34 cellular contexts compared by ENCODE assay signal in the genomic region with DNA sequence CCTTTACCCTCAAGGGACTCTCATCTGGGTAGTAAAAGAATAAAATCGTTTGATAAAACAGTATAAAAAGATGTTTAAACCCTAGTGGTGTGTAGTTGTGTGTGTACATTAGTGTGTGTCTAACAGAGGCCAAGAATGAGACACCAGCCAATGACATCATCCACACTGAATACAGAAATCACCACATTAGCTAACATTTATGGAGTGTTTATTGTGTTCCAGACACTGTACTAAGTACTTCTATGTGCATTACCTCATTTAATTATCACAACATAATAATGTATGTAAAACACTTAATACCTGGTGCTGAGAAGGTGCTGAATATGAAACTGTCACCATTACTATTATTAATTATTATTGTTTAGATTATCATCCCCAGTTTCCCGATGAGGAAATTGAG.
"Had no signal": no experiment of that assay in that cellular context is flagged by ENCODE, and none has a peak within 500 bp of the region (broad histone marks: within the 10 kb centered on the region; RNA-seq: fewer than 3 reads in every experiment).

No MANE protein-coding gene starts in this region.

- ATAC-seq: naive thymus-derived CD8-positive, alpha-beta T cell; natural killer cell treated with Interleukin-12 subunit alpha and Interleukin-12 subunit beta and Interleukin-15 and Interleukin-18, amount 100 ng/mL, for 72 hours; psoas muscle; right cardiac atrium; sciatic nerve; stimulated activated memory B cell treated with anti-CD40 and anti-IgM and Interleukin-4, amounts not matched to agents 10 μg/mL and 1 μg/mL and 100 μg/mL, for 72 hours; stimulated activated naive CD8-positive, alpha-beta T cell treated with anti-CD3 and anti-CD28 coated beads, Interleukin-15, amount 100 ng/mL, for 72 hours; stimulated activated naive CD8-positive, alpha-beta T cell treated with anti-CD3 and anti-CD28 coated beads, Interleukin-15, Interleukin-2, amounts not matched to agents 100 U/mL and 50 U/mL, for 24 hours; upper lobe of right lung had no signal

- H3K36me3 ChIP-seq: neutrophil, ovary, spleen, suprapubic skin, tibial artery, transverse colon, upper lobe of right lung, vagina had no signal

- H3K9me3 ChIP-seq: neutrophil, ovary, psoas muscle, spleen, suprapubic skin, testis, tibial artery, transverse colon, upper lobe of right lung, vagina had no signal

- DNase-seq: naive B cell; naive thymus-derived CD8-positive, alpha-beta T cell; nephron progenitor cell; occipital lobe; ovary; posterior cingulate gyrus; psoas muscle; right cardiac atrium; spleen; stimulated activated CD4-positive, alpha-beta T cell treated with anti-CD3 and anti-CD28 coated beads, Interleukin-12 subunit alpha, Interleukin-12 subunit beta, amount 100 ng/mL, for 4 hours; stimulated activated CD4-positive, alpha-beta T cell treated with anti-CD3 and anti-CD28 coated beads, Interleukin-1b, Interleukin-23, amount 100 ng/mL, for 48 hours; stimulated activated CD4-positive, alpha-beta T cell treated with anti-CD3 and anti-CD28 coated beads, Interleukin-4, amount 100 ng/mL, for 1 hour; stimulated activated CD4-positive, alpha-beta T cell treated with anti-CD3 and anti-CD28 coated beads, Interleukin-4, amount 100 ng/mL, for 4 hours; stimulated activated CD8-positive, alpha-beta memory T cell treated with anti-CD3 and anti-CD28 coated beads, Interleukin-4, amount 100 ng/mL, for 48 hours; stimulated activated naive CD4-positive, alpha-beta T cell; stimulated activated naive CD8-positive, alpha-beta T cell treated with anti-CD3 and anti-CD28 coated beads, Interleukin-15, amount 100 ng/mL, for 72 hours; stimulated activated naive CD8-positive, alpha-beta T cell treated with anti-CD3 and anti-CD28 coated beads, Interleukin-15, Interleukin-2, amounts not matched to agents 100 U/mL and 50 U/mL, for 24 hours; substantia nigra; testis; tibial artery; transverse colon; upper lobe of right lung had no signal

- H3K27ac ChIP-seq: neutrophil, ovary, parathyroid adenoma, skin epidermis, spleen, suprapubic skin, testis, tibial artery, transverse colon, upper lobe of right lung, vagina had no signal

- H3K4me3 ChIP-seq: ovary, psoas muscle, skin epidermis, smooth muscle cell, spleen, suprapubic skin, testis, tibial artery, transverse colon, upper lobe of right lung, vagina had no signal

- H2AFZ ChIP-seq: parathyroid adenoma had no signal

- H3K36me3 Mint-ChIP-seq: naive B cell; naive thymus-derived CD8-positive, alpha-beta T cell; natural killer cell treated with Interleukin-12 subunit alpha and Interleukin-12 subunit beta and Interleukin-15 and Interleukin-18, amount 100 ng/mL, for 72 hours; stimulated activated memory B cell treated with anti-CD40 and anti-IgM and Interleukin-4, amounts not matched to agents 10 μg/mL and 1 μg/mL and 100 μg/mL, for 72 hours; type B pancreatic cell had no signal

- H3K9ac ChIP-seq: parathyroid adenoma had no signal

- H3K4me2 ChIP-seq: smooth muscle cell had no signal

- H3K9me3 Mint-ChIP-seq: naive B cell; naive thymus-derived CD8-positive, alpha-beta T cell; natural killer cell treated with Interleukin-12 subunit alpha and Interleukin-12 subunit beta and Interleukin-15 and Interleukin-18, amount 100 ng/mL, for 72 hours; neural crest cell; stimulated activated memory B cell treated with anti-CD40 and anti-IgM and Interleukin-4, amounts not matched to agents 10 μg/mL and 1 μg/mL and 100 μg/mL, for 72 hours; stimulated activated naive CD8-positive, alpha-beta T cell treated with anti-CD3 and anti-CD28 coated beads, Interleukin-15, amount 100 ng/mL, for 72 hours; type B pancreatic cell had no signal

- H3K27ac Mint-ChIP-seq: naive B cell; naive thymus-derived CD8-positive, alpha-beta T cell; natural killer cell treated with Interleukin-12 subunit alpha and Interleukin-12 subunit beta and Interleukin-15 and Interleukin-18, amount 100 ng/mL, for 72 hours; nephron progenitor cell; progenitor cell of endocrine pancreas; stimulated activated memory B cell treated with anti-CD40 and anti-IgM and Interleukin-4, amounts not matched to agents 10 μg/mL and 1 μg/mL and 100 μg/mL, for 72 hours; stimulated activated naive CD8-positive, alpha-beta T cell treated with anti-CD3 and anti-CD28 coated beads, Interleukin-15, amount 100 ng/mL, for 72 hours; type B pancreatic cell had no signal

- H3K79me2 ChIP-seq: parathyroid adenoma had no signal

- H3K4me1 ChIP-seq: parathyroid adenoma, suprapubic skin, testis, tibial artery, transverse colon, upper lobe of right lung, vagina had no signal

- H3K27me3 ChIP-seq: neutrophil, ovary, testis, transverse colon, vagina had no signal

- H3K4me3 Mint-ChIP-seq: naive B cell; naive thymus-derived CD8-positive, alpha-beta T cell; natural killer cell treated with Interleukin-12 subunit alpha and Interleukin-12 subunit beta and Interleukin-15 and Interleukin-18, amount 100 ng/mL, for 72 hours; nephron progenitor cell; neural crest cell; stimulated activated memory B cell treated with anti-CD40 and anti-IgM and Interleukin-4, amounts not matched to agents 10 μg/mL and 1 μg/mL and 100 μg/mL, for 72 hours; stimulated activated naive CD8-positive, alpha-beta T cell treated with anti-CD3 and anti-CD28 coated beads, Interleukin-15, amount 100 ng/mL, for 72 hours; type B pancreatic cell had no signal

- H3K4me1 Mint-ChIP-seq: naive B cell had no signal
